Comparison of ENCODE assay signal across 1 cellular context in genomic region chr11:44304091-44305084, GRCh38.
TF ChIP-seq lines count a peak whose summit lies in the region.

No MANE protein-coding gene starts in this region.

TF ChIP-seq in GM23338, 12 proteins besides CTCF, POLR2A, EP300 and RAD21 (continued from another document):
- TF ChIP-seq ZNF462 (CRISPR knock-in tag; IDR thresholded peaks at IDR 0.05) (no peak), CREB1 (CRISPR knock-in tag; IDR thresholded peaks at IDR 0.05; ENCODE audit: low read depth) (no peak), JUNB (IDR thresholded peaks at IDR 0.05; ENCODE audit: unreplicated experiment) (no peak), EZH2phosphoT487 (IDR thresholded peaks at IDR 0.05; ENCODE audit: unreplicated experiment) (peak; percentile 64)
